21 cellular contexts compared by ENCODE assay signal in the genomic region with DNA sequence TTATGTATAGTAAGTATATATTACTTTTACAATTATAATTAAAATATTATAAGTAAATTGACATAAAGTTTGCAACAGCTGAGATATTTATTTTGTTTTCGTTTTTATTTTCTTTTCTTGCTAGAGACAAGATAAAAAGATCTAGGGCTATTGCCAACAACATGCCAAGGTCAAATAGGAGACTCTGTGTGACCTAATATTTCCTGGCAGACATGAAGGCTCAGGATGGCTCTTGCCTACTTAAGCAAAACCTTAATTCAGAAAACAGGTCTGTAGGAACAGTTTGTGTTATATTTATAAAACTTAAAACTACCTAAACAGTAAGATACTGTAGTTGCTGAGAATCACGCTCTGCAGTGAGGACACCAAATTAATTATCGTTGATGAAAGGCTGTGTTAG.
DNase-seq lines count a peak whose midpoint lies in the region; ATAC-seq, FAIRE-seq and TF ChIP-seq lines count a peak whose summit lies in the region.
"Had no signal": no experiment of that assay in that cellular context is flagged by ENCODE, and none has a peak within 500 bp of the region (broad histone marks: within the 10 kb centered on the region; RNA-seq: fewer than 3 reads in every experiment).

No MANE protein-coding gene starts in this region.

- peaks cover 12% of the 10 kb centered on the region; the same call in 1 of the 2 replicates for H3K9me2 ChIP-seq in GM23338 (ENCODE audit: insufficient read depth)

- H3F3A ChIP-seq in GM23338 (replicated peaks; ENCODE audit: low read depth) = no peaks in the 10 kb centered on the region

- H3K27ac ChIP-seq in GM23338 (ENCODE audit: low read depth) = no peak overlapping the region
- H3K27ac ChIP-seq: A549; BLaER1 treated with 17β-estradiol and CSF1 and Interleukin-3, amounts not matched to agents 10 nM and 100 nM; C4-2B had no signal

- no peaks in the 10 kb centered on the region; the same call in 1 of the 2 replicates for H4K20me1 ChIP-seq in GM23338 (replicated peaks; ENCODE audit: insufficient read depth)
- H4K20me1 ChIP-seq: BLaER1 treated with 17β-estradiol and CSF1 and Interleukin-3, amounts not matched to agents 10 nM and 100 nM had no signal

- DNase-seq in G401 (ENCODE audit: low spot score) = peak; percentile 21
- DNase-seq in left lobe of liver (ENCODE audit: low spot score) = no peak
- DNase-seq in GM23338 (ENCODE audit: low spot score) = no peak
- DNase-seq in GM19240 (ENCODE audit: insufficient read length, low spot score) = no peak
- DNase-seq: 8988T; AML-193; Caco-2; Calu3; CD4-positive, alpha-beta T cell; CD8-positive, alpha-beta T cell; DMS79 treated with DMSO at 0.1 percent for 48 hours; GF-D8 had no signal

- in situ Hi-C loops in G401 (cut with HindIII; ENCODE audit: low sequenced_read_pairs) = no loop called here

- H3K27me3 ChIP-seq in GM23338 (ENCODE audit: insufficient read depth) = no peaks in the 10 kb centered on the region
- H3K27me3 ChIP-seq: BLaER1 treated with 17β-estradiol and CSF1 and Interleukin-3, amounts not matched to agents 10 nM and 100 nM had no signal

- no peaks in the 10 kb centered on the region; the same call in 1 of the 2 replicates for H3K36me3 ChIP-seq in GM23338 (ENCODE audit: insufficient read depth)
- H3K36me3 ChIP-seq: BLaER1 treated with 17β-estradiol and CSF1 and Interleukin-3, amounts not matched to agents 10 nM and 100 nM had no signal

- no peak overlapping the region for H3K4me3 ChIP-seq in GM23338
- H3K4me3 ChIP-seq: A549; BLaER1 treated with 17β-estradiol and CSF1 and Interleukin-3, amounts not matched to agents 10 nM and 100 nM had no signal

- H3K27ac Mint-ChIP-seq in GM23338 = no peak overlapping the region
- H3K27ac Mint-ChIP-seq: B cell; CD4-positive, alpha-beta T cell; CD8-positive, alpha-beta T cell had no signal

- no peaks in the 10 kb centered on the region for H3K4me1 ChIP-seq in GM23338 (ENCODE audit: insufficient read depth)
- H3K4me1 ChIP-seq: A549, Caco-2 had no signal

- TF ChIP-seq CTCF in GM23338 (conservative IDR thresholded peaks at IDR 0.05; ENCODE audit: low read depth in 2 of 2) = no peak

- H3K4me3 Mint-ChIP-seq in GM23338 = no peak overlapping the region
- H3K4me3 Mint-ChIP-seq: B cell; CD4-positive, alpha-beta T cell; CD8-positive, alpha-beta T cell had no signal

- no peaks in the 10 kb centered on the region for H3K9me3 Mint-ChIP-seq in GM23338
- H3K9me3 Mint-ChIP-seq: CD4-positive, alpha-beta T cell had no signal

- no peaks in the 10 kb centered on the region for H3K36me3 Mint-ChIP-seq in GM23338 (ENCODE audit: low read depth)
- H3K36me3 Mint-ChIP-seq: CD8-positive, alpha-beta T cell had no signal

- H3K27me3 Mint-ChIP-seq in GM23338 (ENCODE audit: insufficient read depth, low read depth, poor library complexity) = peaks cover 2% of the 10 kb centered on the region
- H3K27me3 Mint-ChIP-seq: B cell; CD4-positive, alpha-beta T cell had no signal

- H3K79me2 ChIP-seq in GM23338 (replicated peaks; ENCODE audit: insufficient read depth) = no peaks in the 10 kb centered on the region

- no peak overlapping the region for H3K4me2 ChIP-seq in GM23338
- H3K4me2 ChIP-seq: A549; BLaER1 treated with 17β-estradiol and CSF1 and Interleukin-3, amounts not matched to agents 10 nM and 100 nM had no signal

- H3K4me1 Mint-ChIP-seq in GM23338 = no peaks in the 10 kb centered on the region

- peak; percentile 77 for ATAC-seq in left lobe of liver
- ATAC-seq in GM21528 (IDR thresholded peaks at IDR 0.05; ENCODE audit: low FRiP score, unreplicated experiment) = no peak
- no peak for ATAC-seq in GM23338
- ATAC-seq: A549; CD8-positive, alpha-beta T cell had no signal

- no peak overlapping the region for H2AFZ ChIP-seq in GM23338

- peak; percentile 63 for FAIRE-seq in G401.6 (lab: Jason Lieb, UNC)
- FAIRE-seq: A549, D721Med, GM12891, GM19239 had no signal

TF ChIP-seq in GM23338, 12 proteins besides CTCF, POLR2A, EP300 and RAD21 (continues in another document):
- no peak for TF ChIP-seq STAT1 (IDR thresholded peaks at IDR 0.05; ENCODE audit: unreplicated experiment)
- TF ChIP-seq, protein P1, sequence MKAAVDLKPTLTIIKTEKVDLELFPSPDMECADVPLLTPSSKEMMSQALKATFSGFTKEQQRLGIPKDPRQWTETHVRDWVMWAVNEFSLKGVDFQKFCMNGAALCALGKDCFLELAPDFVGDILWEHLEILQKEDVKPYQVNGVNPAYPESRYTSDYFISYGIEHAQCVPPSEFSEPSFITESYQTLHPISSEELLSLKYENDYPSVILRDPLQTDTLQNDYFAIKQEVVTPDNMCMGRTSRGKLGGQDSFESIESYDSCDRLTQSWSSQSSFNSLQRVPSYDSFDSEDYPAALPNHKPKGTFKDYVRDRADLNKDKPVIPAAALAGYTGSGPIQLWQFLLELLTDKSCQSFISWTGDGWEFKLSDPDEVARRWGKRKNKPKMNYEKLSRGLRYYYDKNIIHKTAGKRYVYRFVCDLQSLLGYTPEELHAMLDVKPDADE (IDR thresholded peaks at IDR 0.05) = no peak
- TF ChIP-seq NANOG (IDR thresholded peaks at IDR 0.05; ENCODE audit: borderline replicate concordance) = no peak
- no peak for TF ChIP-seq POLR2AphosphoS5 (IDR thresholded peaks at IDR 0.05; ENCODE audit: low read depth)
- TF ChIP-seq JUNB (IDR thresholded peaks at IDR 0.05; ENCODE audit: unreplicated experiment) = no peak
- TF ChIP-seq EZH2phosphoT487 (IDR thresholded peaks at IDR 0.05; ENCODE audit: unreplicated experiment) = no peak
- TF ChIP-seq, protein P2, sequence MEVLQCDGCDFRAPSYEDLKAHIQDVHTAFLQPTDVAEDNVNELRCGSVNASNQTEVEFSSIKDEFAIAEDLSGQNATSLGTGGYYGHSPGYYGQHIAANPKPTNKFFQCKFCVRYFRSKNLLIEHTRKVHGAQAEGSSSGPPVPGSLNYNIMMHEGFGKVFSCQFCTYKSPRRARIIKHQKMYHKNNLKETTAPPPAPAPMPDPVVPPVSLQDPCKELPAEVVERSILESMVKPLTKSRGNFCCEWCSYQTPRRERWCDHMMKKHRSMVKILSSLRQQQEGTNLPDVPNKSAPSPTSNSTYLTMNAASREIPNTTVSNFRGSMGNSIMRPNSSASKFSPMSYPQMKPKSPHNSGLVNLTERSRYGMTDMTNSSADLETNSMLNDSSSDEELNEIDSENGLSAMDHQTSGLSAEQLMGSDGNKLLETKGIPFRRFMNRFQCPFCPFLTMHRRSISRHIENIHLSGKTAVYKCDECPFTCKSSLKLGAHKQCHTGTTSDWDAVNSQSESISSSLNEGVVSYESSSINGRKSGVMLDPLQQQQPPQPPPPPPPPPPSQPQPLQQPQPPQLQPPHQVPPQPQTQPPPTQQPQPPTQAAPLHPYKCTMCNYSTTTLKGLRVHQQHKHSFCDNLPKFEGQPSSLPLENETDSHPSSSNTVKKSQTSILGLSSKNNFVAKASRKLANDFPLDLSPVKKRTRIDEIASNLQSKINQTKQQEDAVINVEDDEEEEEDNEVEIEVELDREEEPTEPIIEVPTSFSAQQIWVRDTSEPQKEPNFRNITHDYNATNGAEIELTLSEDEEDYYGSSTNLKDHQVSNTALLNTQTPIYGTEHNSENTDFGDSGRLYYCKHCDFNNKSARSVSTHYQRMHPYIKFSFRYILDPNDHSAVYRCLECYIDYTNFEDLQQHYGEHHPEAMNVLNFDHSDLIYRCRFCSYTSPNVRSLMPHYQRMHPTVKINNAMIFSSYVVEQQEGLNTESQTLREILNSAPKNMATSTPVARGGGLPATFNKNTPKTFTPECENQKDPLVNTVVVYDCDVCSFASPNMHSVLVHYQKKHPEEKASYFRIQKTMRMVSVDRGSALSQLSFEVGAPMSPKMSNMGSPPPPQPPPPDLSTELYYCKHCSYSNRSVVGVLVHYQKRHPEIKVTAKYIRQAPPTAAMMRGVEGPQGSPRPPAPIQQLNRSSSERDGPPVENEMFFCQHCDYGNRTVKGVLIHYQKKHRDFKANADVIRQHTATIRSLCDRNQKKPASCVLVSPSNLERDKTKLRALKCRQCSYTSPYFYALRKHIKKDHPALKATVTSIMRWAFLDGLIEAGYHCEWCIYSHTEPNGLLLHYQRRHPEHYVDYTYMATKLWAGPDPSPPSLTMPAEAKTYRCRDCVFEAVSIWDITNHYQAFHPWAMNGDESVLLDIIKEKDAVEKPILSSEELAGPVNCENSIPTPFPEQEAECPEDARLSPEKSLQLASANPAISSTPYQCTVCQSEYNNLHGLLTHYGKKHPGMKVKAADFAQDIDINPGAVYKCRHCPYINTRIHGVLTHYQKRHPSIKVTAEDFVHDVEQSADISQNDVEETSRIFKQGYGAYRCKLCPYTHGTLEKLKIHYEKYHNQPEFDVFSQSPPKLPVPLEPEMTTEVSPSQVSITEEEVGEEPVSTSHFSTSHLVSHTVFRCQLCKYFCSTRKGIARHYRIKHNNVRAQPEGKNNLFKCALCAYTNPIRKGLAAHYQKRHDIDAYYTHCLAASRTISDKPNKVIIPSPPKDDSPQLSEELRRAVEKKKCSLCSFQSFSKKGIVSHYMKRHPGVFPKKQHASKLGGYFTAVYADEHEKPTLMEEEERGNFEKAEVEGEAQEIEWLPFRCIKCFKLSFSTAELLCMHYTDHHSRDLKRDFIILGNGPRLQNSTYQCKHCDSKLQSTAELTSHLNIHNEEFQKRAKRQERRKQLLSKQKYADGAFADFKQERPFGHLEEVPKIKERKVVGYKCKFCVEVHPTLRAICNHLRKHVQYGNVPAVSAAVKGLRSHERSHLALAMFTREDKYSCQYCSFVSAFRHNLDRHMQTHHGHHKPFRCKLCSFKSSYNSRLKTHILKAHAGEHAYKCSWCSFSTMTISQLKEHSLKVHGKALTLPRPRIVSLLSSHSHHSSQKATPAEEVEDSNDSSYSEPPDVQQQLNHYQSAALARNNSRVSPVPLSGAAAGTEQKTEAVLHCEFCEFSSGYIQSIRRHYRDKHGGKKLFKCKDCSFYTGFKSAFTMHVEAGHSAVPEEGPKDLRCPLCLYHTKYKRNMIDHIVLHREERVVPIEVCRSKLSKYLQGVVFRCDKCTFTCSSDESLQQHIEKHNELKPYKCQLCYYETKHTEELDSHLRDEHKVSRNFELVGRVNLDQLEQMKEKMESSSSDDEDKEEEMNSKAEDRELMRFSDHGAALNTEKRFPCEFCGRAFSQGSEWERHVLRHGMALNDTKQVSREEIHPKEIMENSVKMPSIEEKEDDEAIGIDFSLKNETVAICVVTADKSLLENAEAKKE (CRISPR knock-in tag; IDR thresholded peaks at IDR 0.05) = no peak
- no peak for TF ChIP-seq ZNF331 (CRISPR knock-in tag; IDR thresholded peaks at IDR 0.05; ENCODE audit: low read depth)
